ENCODE assay signal across 9 cellular contexts in genomic region chr1:164921493-164921892, GRCh38.
"Had no signal": no experiment of that assay in that cellular context is flagged by ENCODE, and none has a peak within 500 bp of the region (broad histone marks: within the 10 kb centered on the region; RNA-seq: fewer than 3 reads in every experiment).

No MANE protein-coding gene starts in this region.

- ATAC-seq: HCT116, K562 had no signal

- H3K9me3 ChIP-seq: HAP-1 had no signal

- H3K27ac Mint-ChIP-seq: HFFc6 had no signal

- H3K36me3 ChIP-seq: HAP-1 had no signal

- H3K9me3 Mint-ChIP-seq: HFFc6 had no signal

- DNase-seq: GOT3, HFFc6, IMR-90, KG1 had no signal

- FAIRE-seq: H54, HTR-8/SVneo, K562 had no signal

- H3K4me3 ChIP-seq: HAP-1, K562 had no signal

- H3K4me3 Mint-ChIP-seq: HFFc6 had no signal
